In the genomic region with DNA sequence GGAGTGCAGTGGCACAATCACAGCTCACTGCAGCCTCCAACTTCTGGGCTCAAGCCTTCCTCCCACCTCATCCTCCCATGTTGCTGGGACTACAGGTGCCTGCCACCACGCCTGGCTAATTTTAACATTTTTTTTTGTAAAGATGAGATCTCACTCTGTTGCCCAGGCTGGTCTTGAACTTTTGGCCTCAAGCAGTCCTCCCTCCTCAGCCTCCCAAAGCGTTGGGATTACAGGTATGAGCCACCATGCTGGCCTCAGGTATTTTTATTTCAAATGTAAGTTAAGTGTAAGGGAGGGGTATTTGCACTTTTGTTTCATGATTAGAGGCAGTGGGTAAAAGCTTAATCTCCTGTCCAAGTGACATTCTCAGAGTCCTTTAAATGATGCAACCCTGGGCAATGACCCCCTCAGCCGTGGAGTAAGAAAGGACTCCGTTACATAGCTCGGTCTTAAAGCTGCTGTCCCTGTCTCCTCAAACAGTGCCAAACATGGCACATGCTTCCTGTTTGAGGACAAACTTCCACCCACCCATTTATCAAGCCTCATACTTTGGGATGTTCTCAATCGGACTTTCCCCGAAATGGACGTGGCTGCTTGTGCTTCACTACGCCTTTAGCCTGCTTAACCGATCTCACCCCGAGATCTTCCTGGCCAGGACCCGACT, we compare ENCODE assay signal across 31 cellular contexts.
"Had no signal": no experiment of that assay in that cellular context is flagged by ENCODE, and none has a peak within 500 bp of the region (broad histone marks: within the 10 kb centered on the region; RNA-seq: fewer than 3 reads in every experiment).

No MANE protein-coding gene starts in this region.

- H3K9me3 ChIP-seq: lower lobe of right lung, pancreas, prostate gland, sigmoid colon, tibial nerve, upper lobe of left lung, vagina had no signal

- H3K4me1 Mint-ChIP-seq: immature natural killer cell; naive thymus-derived CD8-positive, alpha-beta T cell; stimulated activated memory B cell treated with anti-CD40 and anti-IgM and Interleukin-4, amounts not matched to agents 10 μg/mL and 1 μg/mL and 100 μg/mL, for 72 hours; stimulated activated naive CD8-positive, alpha-beta T cell treated with anti-CD3 and anti-CD28 coated beads, Interleukin-15, amount 100 ng/mL, for 72 hours had no signal

- H3K4me3 ChIP-seq: left lung, lower lobe of right lung, pancreas, prostate gland, sigmoid colon, tibial nerve, upper lobe of left lung, vagina had no signal

- H3K36me3 Mint-ChIP-seq: immature natural killer cell; naive thymus-derived CD8-positive, alpha-beta T cell; stimulated activated memory B cell treated with anti-CD40 and anti-IgM and Interleukin-4, amounts not matched to agents 10 μg/mL and 1 μg/mL and 100 μg/mL, for 72 hours had no signal

- FAIRE-seq: islet of Langerhans, kidney, pancreas, small intestine had no signal

- H3K36me3 ChIP-seq: left lung, lower lobe of right lung, pancreas, prostate gland, sigmoid colon, tibial nerve, upper lobe of left lung, vagina had no signal

- H3K27ac Mint-ChIP-seq: immature natural killer cell; nephron; stimulated activated memory B cell treated with anti-CD40 and anti-IgM and Interleukin-4, amounts not matched to agents 10 μg/mL and 1 μg/mL and 100 μg/mL, for 72 hours had no signal

- H3K27me3 ChIP-seq: left lung, pancreas, sigmoid colon, tibial nerve, upper lobe of left lung, vagina had no signal

- DNase-seq: hypothalamus; immature natural killer cell; kidney; left colon; left lung; lower lobe of right lung; mammary epithelial cell; mesenchymal stem cell; naive thymus-derived CD8-positive, alpha-beta T cell; nucleus accumbens; pancreas; posterior cingulate gyrus; retina; right cardiac atrium; sigmoid colon; small intestine; stimulated activated CD4-positive, alpha-beta T cell treated with anti-CD3 and anti-CD28 coated beads, Interleukin-1b, Interleukin-23, amount 100 ng/mL, for 48 hours; stimulated activated CD4-positive, alpha-beta T cell treated with anti-CD3 and anti-CD28 coated beads, Interleukin-2, amount 100 ng/mL, for 48 hours; stimulated activated CD4-positive, alpha-beta T cell treated with anti-CD3 and anti-CD28 coated beads, Interleukin-4, amount 100 ng/mL, for 4 hours; stimulated activated CD8-positive, alpha-beta memory T cell treated with anti-CD3 and anti-CD28 coated beads, Interleukin-4, amount 100 ng/mL, for 48 hours; stimulated activated naive CD4-positive, alpha-beta T cell treated with Interleukin-2 at 50 U/mL for 16 hours; stimulated activated naive CD8-positive, alpha-beta T cell treated with anti-CD3 and anti-CD28 coated beads, Interleukin-15, amount 100 ng/mL, for 72 hours; substantia nigra; upper lobe of left lung had no signal

- H3K4me1 ChIP-seq: left lung, lower lobe of right lung, pancreas, prostate gland, sigmoid colon, upper lobe of left lung had no signal

- H3K4me3 Mint-ChIP-seq: immature natural killer cell; naive thymus-derived CD8-positive, alpha-beta T cell; nephron; neural crest cell; stimulated activated memory B cell treated with anti-CD40 and anti-IgM and Interleukin-4, amounts not matched to agents 10 μg/mL and 1 μg/mL and 100 μg/mL, for 72 hours; stimulated activated naive CD8-positive, alpha-beta T cell treated with anti-CD3 and anti-CD28 coated beads, Interleukin-15, amount 100 ng/mL, for 72 hours had no signal

- H3K27ac ChIP-seq: left lung, lower lobe of right lung, pancreas, prostate gland, sigmoid colon, tibial nerve, upper lobe of left lung, vagina had no signal
